In the genomic region with DNA sequence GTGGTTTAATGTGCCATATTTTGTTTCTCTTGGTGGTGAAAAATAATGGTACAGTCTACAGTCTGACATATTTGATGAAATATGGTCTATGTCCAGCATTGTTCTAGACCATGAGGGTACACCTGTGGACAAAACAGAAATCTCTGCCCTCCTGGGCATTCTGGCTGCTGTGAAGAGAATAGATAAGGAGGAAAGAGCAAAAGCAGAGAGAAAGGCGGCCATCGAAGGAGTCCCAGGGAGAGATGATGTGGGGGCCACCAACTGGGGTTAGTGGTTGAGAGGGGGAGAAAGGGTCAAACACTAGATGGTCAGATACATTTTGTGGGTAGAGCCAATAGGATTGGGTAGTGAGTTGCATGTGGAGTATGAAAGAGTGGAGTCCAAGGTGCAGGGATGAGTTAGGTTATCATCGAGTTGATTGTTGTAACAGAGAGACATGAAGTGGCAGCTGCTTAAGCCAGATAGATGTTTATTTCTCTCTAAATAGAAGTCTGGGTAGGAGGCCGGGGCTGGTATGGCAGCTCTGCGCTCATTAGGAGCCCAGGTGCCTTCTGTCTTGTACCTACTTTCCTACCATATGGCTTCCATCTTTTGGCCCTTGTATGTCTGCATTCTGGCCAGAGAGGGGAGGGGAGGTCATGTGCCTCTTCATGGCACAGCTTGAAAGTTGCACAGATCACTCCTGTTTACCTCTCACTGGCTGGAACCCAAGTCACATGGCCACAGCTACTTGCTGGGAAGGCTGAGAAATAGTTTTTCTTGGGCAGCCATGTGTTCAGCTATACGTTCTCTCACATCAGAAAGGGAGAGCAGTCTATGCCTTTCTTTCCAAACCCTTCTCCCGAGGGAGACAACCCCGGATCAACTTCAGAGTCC, we compare ENCODE assay signal across 11 cellular contexts. TPM values are rescaled to one million over a fixed set of nuclear protein-coding genes. Genes with fewer than 3 reads are reported as not detected.
A peak's percentile ranks its signal among the peaks of the same experiment; 100 is the strongest.
DNase-seq lines count a peak whose midpoint lies in the region; ATAC-seq, FAIRE-seq and TF ChIP-seq lines count a peak whose summit lies in the region.
"Had no signal": no experiment of that assay in that cellular context is flagged by ENCODE, and none has a peak within 500 bp of the region (broad histone marks: within the 10 kb centered on the region; RNA-seq: fewer than 3 reads in every experiment).

No MANE protein-coding gene starts in this region.

- TF ChIP-seq CTCF in HFFc6 (IDR thresholded peaks at IDR 0.05) (no peak), astrocyte (IDR thresholded peaks at IDR 0.05; ENCODE audit: insufficient read depth, low read depth, low read length) (no peak), left ventricle myocardium inferior (IDR thresholded peaks at IDR 0.05; ENCODE audit: borderline replicate concordance) (no peak)
- no peak for TF ChIP-seq CTCF in activated CD8-positive, alpha-beta T cell treated with anti-CD3 and anti-CD28 coated beads for 36 hours (IDR thresholded peaks at IDR 0.05)

- FAIRE-seq in astrocyte (lab: Jason Lieb, UNC): no peak

- H3K4me3 Mint-ChIP-seq in HFFc6: no peak overlapping the region
- H3K4me3 Mint-ChIP-seq in astrocyte (ENCODE audit: unreplicated experiment): no peak overlapping the region
- no peak overlapping the region for H3K4me3 Mint-ChIP-seq in activated CD8-positive, alpha-beta T cell treated with anti-CD3 and anti-CD28 coated beads for 36 hours
- H3K4me3 Mint-ChIP-seq: activated CD4-positive, alpha-beta T cell treated with anti-CD3 and anti-CD28 coated beads, Interleukin-2, amount 10 ng/mL, durations not matched to agents 24 days and 14 days had no signal

- H3K4me1 ChIP-seq in astrocyte (ENCODE audit: insufficient read depth, low read length) (peaks cover 8% of the 10 kb centered on the region), left ventricle myocardium inferior (peaks cover 60% of the 10 kb centered on the region), skeletal muscle tissue (ENCODE audit: control insufficient read depth in 3 of 3, insufficient read depth in 3 of 3, low read length in 3 of 3) (peaks cover 23 to 24% (median 24%) of the 10 kb centered on the region in 3 donors)

- peak overlapping the region; percentile 42; the same call in 1 of the 2 replicates for H3K27ac Mint-ChIP-seq in HFFc6
- H3K27ac Mint-ChIP-seq in astrocyte (ENCODE audit: unreplicated experiment): no peak overlapping the region
- no peak overlapping the region for H3K27ac Mint-ChIP-seq in activated CD8-positive, alpha-beta T cell treated with anti-CD3 and anti-CD28 coated beads for 36 hours
- H3K27ac Mint-ChIP-seq: activated CD4-positive, alpha-beta T cell treated with anti-CD3 and anti-CD28 coated beads, Interleukin-2, amount 10 ng/mL, durations not matched to agents 24 days and 14 days had no signal

- H3K4me1 Mint-ChIP-seq in HFFc6 (ENCODE audit: low read depth): peaks cover 28% of the 10 kb centered on the region
- peaks cover 26% of the 10 kb centered on the region for H3K4me1 Mint-ChIP-seq in astrocyte (ENCODE audit: low read depth, unreplicated experiment)
- H3K4me1 Mint-ChIP-seq in activated CD8-positive, alpha-beta T cell treated with anti-CD3 and anti-CD28 coated beads for 36 hours (ENCODE audit: low read depth): peaks cover 30% of the 10 kb centered on the region

- H3K36me3 Mint-ChIP-seq in HFFc6 (ENCODE audit: low read depth): peaks cover 10% of the 10 kb centered on the region
- peaks cover 10% of the 10 kb centered on the region for H3K36me3 Mint-ChIP-seq in astrocyte (ENCODE audit: low read depth, unreplicated experiment)
- peaks cover 8% of the 10 kb centered on the region for H3K36me3 Mint-ChIP-seq in activated CD8-positive, alpha-beta T cell treated with anti-CD3 and anti-CD28 coated beads for 36 hours (ENCODE audit: low read depth)

- POLR2A ChIA-PET in activated CD8-positive, alpha-beta T cell treated with anti-CD3 and anti-CD28 coated beads for 36 hours (lab: Charles Lee): interaction anchor here (1.2 kb wide), 1 partner anchor 33 kb away, joined by 4 read pairs; no protein-coding TSS in a partner anchor

- peaks cover 80% of the 10 kb centered on the region for H4K20me1 ChIP-seq in astrocyte (ENCODE audit: insufficient read depth, low read length)

- H3K27me3 ChIP-seq in astrocyte (ENCODE audit: insufficient read depth, low read length) (no peaks in the 10 kb centered on the region), left ventricle myocardium inferior (ENCODE audit: low read depth) (no peaks in the 10 kb centered on the region), skeletal muscle tissue (ENCODE audit: control insufficient read depth in 3 of 3, insufficient read depth in 3 of 3, low read length in 3 of 3) (no peaks in the 10 kb centered on the region)

- H3K27me3 Mint-ChIP-seq in HFFc6 (ENCODE audit: insufficient read depth) (no peaks in the 10 kb centered on the region; the same call in none of the 2 replicates), astrocyte (ENCODE audit: low read depth, unreplicated experiment) (no peaks in the 10 kb centered on the region)
- H3K27me3 Mint-ChIP-seq in activated CD8-positive, alpha-beta T cell treated with anti-CD3 and anti-CD28 coated beads for 36 hours: no peaks in the 10 kb centered on the region
- H3K27me3 Mint-ChIP-seq: activated CD4-positive, alpha-beta T cell treated with anti-CD3 and anti-CD28 coated beads, Interleukin-2, amount 10 ng/mL, durations not matched to agents 24 days and 14 days had no signal

- CTCF ChIA-PET in activated CD8-positive, alpha-beta T cell treated with anti-CD3 and anti-CD28 coated beads for 36 hours (lab: Charles Lee): interaction anchor here (1.1 kb wide), 1 partner anchor 13 kb away, joined by 3 read pairs; the partner anchor contains the start of gene UBE4B

- H2AFZ ChIP-seq in astrocyte (ENCODE audit: low read depth, low read length): no peak overlapping the region

- H3K27ac ChIP-seq in astrocyte (ENCODE audit: low read depth, low read length): no peak overlapping the region
- peak overlapping the region; percentile 64 for H3K27ac ChIP-seq in left ventricle myocardium inferior (replicated peaks)
- H3K27ac ChIP-seq in skeletal muscle tissue (ENCODE audit: low read depth, low read length): peak overlapping the region; percentile 34
- H3K27ac ChIP-seq: KMS-11 had no signal

- DNase-seq in HFFc6 (no peak), astrocyte (ENCODE audit: low read depth) (no peak), left ventricle myocardium inferior (no peak), superior temporal gyrus (ENCODE audit: extremely low spot score) (no peak)
- no peak for DNase-seq in activated CD8-positive, alpha-beta T cell treated with anti-CD3 and anti-CD28 coated beads for 36 hours
- no peak for DNase-seq in central memory CD4-positive, alpha-beta T cell
- DNase-seq in activated naive CD4-positive, alpha-beta T cell (lab: John Stamatoyannopoulos, UW): no peak
- DNase-seq: activated CD4-positive, alpha-beta T cell treated with anti-CD3 and anti-CD28 coated beads, Interleukin-2, amount 10 ng/mL, durations not matched to agents 24 days and 14 days; DMS79 treated with DMSO at 0.1 percent for 48 hours had no signal

- H3K36me3 ChIP-seq in astrocyte (ENCODE audit: insufficient read depth, low read length) (no peaks in the 10 kb centered on the region), left ventricle myocardium inferior (peaks cover 17% of the 10 kb centered on the region), skeletal muscle tissue (ENCODE audit: control insufficient read depth in 3 of 3, insufficient read depth in 3 of 3, low read length in 3 of 3) (peaks cover 0 to 3% (median 0%) of the 10 kb centered on the region in 3 donors)

- H3K4me3 ChIP-seq in astrocyte (ENCODE audit: insufficient read depth, low read depth, low read length) (no peak overlapping the region), left ventricle myocardium inferior (peak overlapping the region; percentile 8), skeletal muscle tissue (ENCODE audit: low read length in 3 of 3) (peak overlapping the region in 2 of 3 donors; percentile 5 to 54)

- no peaks in the 10 kb centered on the region for H3K9me3 ChIP-seq in astrocyte (ENCODE audit: insufficient read depth, low read depth, low read length)
- no peaks in the 10 kb centered on the region for H3K9me3 ChIP-seq in left ventricle myocardium inferior (replicated peaks)
- no peaks in the 10 kb centered on the region for H3K9me3 ChIP-seq in skeletal muscle tissue (ENCODE audit: control insufficient read depth in 3 of 3, low read length in 3 of 3)

- peaks cover 82% of the 10 kb centered on the region for H3K79me2 ChIP-seq in astrocyte (ENCODE audit: insufficient read depth, low read length)

- no peaks in the 10 kb centered on the region for H3K9me3 Mint-ChIP-seq in HFFc6
- no peaks in the 10 kb centered on the region for H3K9me3 Mint-ChIP-seq in astrocyte (ENCODE audit: unreplicated experiment)
- no peaks in the 10 kb centered on the region for H3K9me3 Mint-ChIP-seq in activated CD8-positive, alpha-beta T cell treated with anti-CD3 and anti-CD28 coated beads for 36 hours
- H3K9me3 Mint-ChIP-seq: activated CD4-positive, alpha-beta T cell treated with anti-CD3 and anti-CD28 coated beads, Interleukin-2, amount 10 ng/mL, durations not matched to agents 24 days and 14 days had no signal

- peak overlapping the region; percentile 11 for H3K4me2 ChIP-seq in astrocyte (ENCODE audit: low read length)
- H3K4me2 ChIP-seq: KMS-11 had no signal

- intact Hi-C loops in left ventricle myocardium inferior (cut with micrococcal nuclease): no loop called here
- intact Hi-C loops in activated CD8-positive, alpha-beta T cell treated with anti-CD3 and anti-CD28 coated beads for 36 hours (cut with micrococcal nuclease): no loop called here

- no peak for ATAC-seq in activated CD8-positive, alpha-beta T cell treated with anti-CD3 and anti-CD28 coated beads for 36 hours

- H3K9ac ChIP-seq in astrocyte (ENCODE audit: low read length) (no peak overlapping the region), skeletal muscle tissue (ENCODE audit: low read depth in 1 of 3, low read length in 3 of 3) (peak overlapping the region in 1 of 3 donors; percentile 55)
- H3K9ac ChIP-seq: KMS-11 had no signal

RNA-seq across cellular contexts. Expression of gene UBE4B, which starts 13.0 kb away (rescaled TPM):
- 10 to 100 TPM; 46.2 to 66.0 (median 58.6) TPM for total RNA-seq in HFFc6 (2021; fragmentation: NEBNext Ultra II Directional; extraction: Animal tissue kit (Norgen Biotek cat#: 25700))
- 37.4 and 41.5 TPM in 2 replicates for total RNA-seq in astrocyte
- total RNA-seq in left ventricle myocardium inferior: 80.3 TPM
- 25.1 TPM for total RNA-seq in skeletal muscle tissue
- 10 to 100 TPM; 21.0 to 26.2 TPM for total RNA-seq in activated CD8-positive, alpha-beta T cell treated with anti-CD3 and anti-CD28 coated beads for 36 hours

RNA-seq across cellular contexts. Expression of gene RBP7, which starts 48.7 kb away (rescaled TPM):
- total RNA-seq in HFFc6 (2021; fragmentation: NEBNext Ultra II Directional; extraction: Animal tissue kit (Norgen Biotek cat#: 25700)): under 1 TPM in 4 of 6 experiments, not detected in 2; 0.37 to 0.76 (median 0.47) TPM
- total RNA-seq in astrocyte: 1.0 TPM in 1 of 2 replicates, not detected in the other
- total RNA-seq in left ventricle myocardium inferior: 23.1 TPM
- 11.0 TPM for total RNA-seq in skeletal muscle tissue
- total RNA-seq in activated CD8-positive, alpha-beta T cell treated with anti-CD3 and anti-CD28 coated beads for 36 hours: not detected
- total RNA-seq: activated CD4-positive, alpha-beta T cell treated with anti-CD3 and anti-CD28 coated beads, Interleukin-2, amount 10 ng/mL, durations not matched to agents 24 days and 14 days had no signal
